Comparison of ENCODE assay signal across 12 cellular contexts in the genomic region with DNA sequence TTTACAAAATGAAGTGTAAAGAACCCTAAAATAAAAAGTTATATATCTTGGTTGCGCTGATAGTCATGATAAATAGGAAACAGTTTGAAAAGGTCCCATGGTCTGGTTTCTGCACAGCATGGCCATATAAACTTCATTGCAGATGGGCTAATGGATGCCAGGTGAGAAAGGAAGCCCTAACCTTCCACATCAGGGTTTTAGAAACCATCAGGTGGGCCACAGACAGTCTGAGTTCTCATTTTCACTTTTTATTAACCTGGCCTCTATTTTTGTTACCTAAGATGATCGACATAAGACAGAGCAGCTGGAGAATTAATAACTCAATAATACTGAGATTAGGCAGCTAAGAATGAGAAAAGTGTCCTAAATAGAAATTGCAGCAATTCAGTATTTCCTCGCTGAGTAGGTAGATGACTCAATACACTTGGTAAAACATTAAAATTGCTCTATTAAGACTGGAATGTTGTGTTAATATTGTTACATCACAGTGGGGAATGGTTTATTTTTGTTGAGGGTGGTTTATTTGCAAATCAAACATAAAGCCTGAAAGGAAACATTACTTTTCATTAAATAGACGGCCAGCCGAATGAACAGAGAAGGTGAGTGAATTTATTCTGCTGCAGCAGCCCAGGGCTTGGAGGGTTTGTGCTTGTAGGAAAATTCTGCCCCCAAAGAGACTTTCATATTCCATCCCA. TPM values are rescaled to one million over a fixed set of nuclear protein-coding genes. Genes with fewer than 3 reads are reported as not detected.
A peak's percentile ranks its signal among the peaks of the same experiment; 100 is the strongest.
DNase-seq lines count a peak whose midpoint lies in the region; FAIRE-seq and TF ChIP-seq lines count a peak whose summit lies in the region.
"Had no signal": no experiment of that assay in that cellular context is flagged by ENCODE, and none has a peak within 500 bp of the region (broad histone marks: within the 10 kb centered on the region; RNA-seq: fewer than 3 reads in every experiment).

No MANE protein-coding gene starts in this region.

- FAIRE-seq in HTR-8/SVneo (lab: Jason Lieb, UNC), result no peak

- H2AFZ ChIP-seq in osteoblast (ENCODE audit: low read length), result no peak overlapping the region

- peak overlapping the region; percentile 29 for H3K4me2 ChIP-seq in osteoblast (ENCODE audit: insufficient read depth, low read length)

- H3K79me2 ChIP-seq in osteoblast (ENCODE audit: insufficient read depth, low read length), result peaks cover 25% of the 10 kb centered on the region

- H3K27me3 ChIP-seq in osteoblast (ENCODE audit: insufficient read depth, low read length) (no peaks in the 10 kb centered on the region), HAP-1 (ENCODE audit: low read depth) (no peaks in the 10 kb centered on the region)
- H3K27me3 ChIP-seq in effector memory CD4-positive, alpha-beta T cell (replicated peaks; ENCODE audit: control insufficient read depth, insufficient read depth, low read length, poor library complexity, severe bottlenecking), result no peaks in the 10 kb centered on the region

- in situ Hi-C loops in HAP-1 (cut with MboI; ENCODE audit: low sequenced_read_pairs), result no loop called here

- H3K27ac ChIP-seq in osteoblast (ENCODE audit: low read depth, low read length), result no peak overlapping the region
- H3K27ac ChIP-seq in effector memory CD4-positive, alpha-beta T cell (ENCODE audit: insufficient read depth, low read length, poor library complexity, severe bottlenecking), result no peak overlapping the region

- peaks cover 2% of the 10 kb centered on the region for H4K20me1 ChIP-seq in osteoblast (ENCODE audit: insufficient read depth, low read length)

- H3K4me1 ChIP-seq in osteoblast (ENCODE audit: insufficient read depth, low read length) (peaks cover 16% of the 10 kb centered on the region), HAP-1 (peaks cover 47% of the 10 kb centered on the region)
- no peaks in the 10 kb centered on the region for H3K4me1 ChIP-seq in effector memory CD4-positive, alpha-beta T cell (ENCODE audit: control insufficient read depth, insufficient read depth, low read length, poor library complexity, severe bottlenecking)

- no peak overlapping the region for H3K4me3 ChIP-seq in fibroblast of pulmonary artery (replicated peaks; ENCODE audit: low read depth, low read length)
- no peak overlapping the region for H3K4me3 ChIP-seq in osteoblast (ENCODE audit: insufficient read depth, low read length)
- no peak overlapping the region for H3K4me3 ChIP-seq in HAP-1
- no peak overlapping the region for H3K4me3 ChIP-seq in effector memory CD4-positive, alpha-beta T cell (ENCODE audit: insufficient read depth, low read depth, low read length, poor library complexity, severe bottlenecking)

- DNase-seq in ELR (ENCODE audit: low read depth) (peak; percentile 24), NCI-H748 treated with DMSO at 0.1 percent for 48 hours (lab: John Stamatoyannopoulos, UW) (peak; percentile 59), fibroblast of pulmonary artery (ENCODE audit: low read depth) (peak; percentile 23), osteoblast (ENCODE audit: insufficient read length, low spot score, missing footprints) (no peak), HTR-8/SVneo (ENCODE audit: insufficient read length, low spot score) (no peak), HAP-1 (ENCODE audit: low spot score in 2 of 2) (no peak), cerebellar cortex (ENCODE audit: low spot score) (no peak)
- DNase-seq in effector memory CD4-positive, alpha-beta T cell, result no peak
- DNase-seq: activated CD8-positive, alpha-beta memory T cell treated with anti-CD3 and anti-CD28 coated beads for 24 hours; activated naive CD8-positive, alpha-beta T cell treated with anti-CD3 and anti-CD28 coated beads for 36 hours; naive thymus-derived CD4-positive, alpha-beta T cell; NCI-H187 had no signal

- TF ChIP-seq CTCF in fibroblast of pulmonary artery (IDR thresholded peaks at IDR 0.05; ENCODE audit: low read length, missing control alignments) (no peak), osteoblast (IDR thresholded peaks at IDR 0.05; ENCODE audit: extremely low read depth, low read depth, low read length) (no peak)

- H3K36me3 ChIP-seq in osteoblast (ENCODE audit: insufficient read depth, low read length) (no peaks in the 10 kb centered on the region), HAP-1 (replicated peaks) (no peaks in the 10 kb centered on the region)
- H3K36me3 ChIP-seq in effector memory CD4-positive, alpha-beta T cell (ENCODE audit: control insufficient read depth, insufficient read depth, low read length), result no peaks in the 10 kb centered on the region

- H3K9me3 ChIP-seq in osteoblast (ENCODE audit: low read depth, low read length) (no peaks in the 10 kb centered on the region), HAP-1 (no peaks in the 10 kb centered on the region)
- no peaks in the 10 kb centered on the region for H3K9me3 ChIP-seq in effector memory CD4-positive, alpha-beta T cell (ENCODE audit: control insufficient read depth, low read length)

RNA-seq across cellular contexts. Expression of a gene that starts 21.1 kb away (rescaled TPM):
- 17.0 and 25.0 TPM in 2 replicates for total RNA-seq in osteoblast

Comparison
In these comparisons a context has a peak if more than half of its experiments do, and no peak if none do; other contexts are left out.
1. DNase-seq: peak in ELR (single experiment), NCI-H748 treated with DMSO at 0.1 percent for 48 hours (single experiment) and fibroblast of pulmonary artery (single experiment); none in osteoblast (single experiment), HTR-8/SVneo (single experiment), HAP-1 (0 of 2), effector memory CD4-positive, alpha-beta T cell (0 of 3) and cerebellar cortex (single experiment).